Comparison of ENCODE assay signal across 1 cellular context in the genomic region with DNA sequence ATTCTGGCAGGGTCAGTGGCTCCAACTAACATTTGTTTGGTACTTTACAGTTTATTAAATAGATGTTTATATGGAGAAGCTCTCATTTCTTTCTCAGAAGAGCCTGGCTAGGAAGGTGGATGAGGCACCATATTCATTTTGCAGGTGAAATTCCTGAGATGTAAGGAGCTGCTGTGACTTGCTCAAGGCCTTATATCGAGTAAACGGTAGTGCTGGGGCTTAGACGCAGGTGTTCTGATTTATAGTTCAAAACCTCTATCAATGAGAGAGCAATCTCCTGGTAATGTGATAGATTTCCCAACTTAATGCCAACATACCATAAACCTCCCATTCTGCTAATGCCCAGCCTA.
TF ChIP-seq lines count a peak whose summit lies in the region.

No MANE protein-coding gene starts in this region.

TF ChIP-seq in H1, 55 proteins besides CTCF, POLR2A, EP300 and RAD21:
- no peak for TF ChIP-seq RFX5 (IDR thresholded peaks at IDR 0.05; ENCODE audit: borderline replicate concordance, low read depth, low read length)
- TF ChIP-seq FOSL1 (IDR thresholded peaks at IDR 0.05; ENCODE audit: insufficient read depth, low read depth, low read length): no peak
- TF ChIP-seq BCL11A (IDR thresholded peaks at IDR 0.05; ENCODE audit: low read depth in 2 of 2, low read length in 2 of 2): no peak
- no peak for TF ChIP-seq POLR2AphosphoS5 (IDR thresholded peaks at IDR 0.05; ENCODE audit: low read depth, low read length)
- TF ChIP-seq PHF8 (conservative IDR thresholded peaks at IDR 0.05; ENCODE audit: low read depth, low read length): no peak
- TF ChIP-seq ATF2 (IDR thresholded peaks at IDR 0.05; ENCODE audit: low read length): no peak
- TF ChIP-seq NRF1 (IDR thresholded peaks at IDR 0.05; ENCODE audit: low read depth, low read length): no peak
- TF ChIP-seq CBX5 (IDR thresholded peaks at IDR 0.05; ENCODE audit: low read depth, low read length): no peak
- no peak for TF ChIP-seq RNF2 (IDR thresholded peaks at IDR 0.05; ENCODE audit: borderline replicate concordance, low read depth, low read length, missing control alignments, poor library complexity, severe bottlenecking)
- no peak for TF ChIP-seq ZNF274 (IDR thresholded peaks at IDR 0.05; ENCODE audit: borderline replicate concordance, extremely low read depth, low read length)
- no peak for TF ChIP-seq TBP (IDR thresholded peaks at IDR 0.05; ENCODE audit: low read depth, low read length)
- no peak for TF ChIP-seq SUZ12 (IDR thresholded peaks at IDR 0.05; ENCODE audit: low read length)
- TF ChIP-seq CEBPB (IDR thresholded peaks at IDR 0.05; ENCODE audit: low read depth, low read length): no peak
- no peak for TF ChIP-seq BRCA1 (IDR thresholded peaks at IDR 0.05; ENCODE audit: low read depth, low read length)
- TF ChIP-seq GABPA (IDR thresholded peaks at IDR 0.05; ENCODE audit: borderline replicate concordance, insufficient read depth, low read length): no peak
- no peak for TF ChIP-seq ASH2L (IDR thresholded peaks at IDR 0.05; ENCODE audit: low read length)
- TF ChIP-seq, protein P1, sequence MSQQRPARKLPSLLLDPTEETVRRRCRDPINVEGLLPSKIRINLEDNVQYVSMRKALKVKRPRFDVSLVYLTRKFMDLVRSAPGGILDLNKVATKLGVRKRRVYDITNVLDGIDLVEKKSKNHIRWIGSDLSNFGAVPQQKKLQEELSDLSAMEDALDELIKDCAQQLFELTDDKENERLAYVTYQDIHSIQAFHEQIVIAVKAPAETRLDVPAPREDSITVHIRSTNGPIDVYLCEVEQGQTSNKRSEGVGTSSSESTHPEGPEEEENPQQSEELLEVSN (IDR thresholded peaks at IDR 0.05): no peak
- TF ChIP-seq BACH1 (IDR thresholded peaks at IDR 0.05; ENCODE audit: low read length): no peak
